11 cellular contexts compared by ENCODE assay signal in the genomic region with DNA sequence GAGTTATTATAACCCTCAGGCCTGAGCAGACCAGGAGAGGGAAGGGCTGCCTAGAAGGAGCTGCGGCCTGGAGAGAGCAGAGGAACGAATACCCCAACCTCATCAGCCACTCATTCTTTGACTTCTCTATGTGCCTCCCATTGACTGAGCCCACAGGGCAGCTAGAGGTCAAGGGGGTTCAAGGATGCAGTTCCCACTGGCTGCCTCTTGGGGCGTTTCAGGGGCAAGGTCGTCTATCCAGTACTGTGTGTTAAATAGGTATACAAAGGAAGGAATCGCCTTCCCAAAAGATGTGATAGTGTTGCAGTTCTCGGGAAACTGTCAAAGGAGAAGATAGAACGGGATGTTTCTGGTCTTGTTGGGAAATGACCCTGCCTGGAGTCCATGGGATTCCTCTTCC.
DNase-seq lines count a peak whose midpoint lies in the region; ATAC-seq and TF ChIP-seq lines count a peak whose summit lies in the region.
"Had no signal": no experiment of that assay in that cellular context is flagged by ENCODE, and none has a peak within 500 bp of the region (broad histone marks: within the 10 kb centered on the region; RNA-seq: fewer than 3 reads in every experiment).

No MANE protein-coding gene starts in this region.

- no peak overlapping the region for H3K9ac ChIP-seq in DND-41 (ENCODE audit: low read depth, low read length)

- DNase-seq in DND-41 = peak; percentile 12
- DNase-seq in SK-MEL-5 (ENCODE audit: low read depth, low spot score) = peak; percentile 34
- no peak for DNase-seq in SIG-M5 (lab: John Stamatoyannopoulos, UW)
- DNase-seq in aorta = no peak
- DNase-seq: activated effector memory CD4-positive, alpha-beta T cell treated with anti-CD3 and anti-CD28 coated beads, Interleukin-2, amount 50 U/mL, for 16 hours; central memory CD4-positive, alpha-beta T cell; NCI-H446 treated with DMSO at 0.1 percent for 48 hours had no signal

- no peaks in the 10 kb centered on the region for H3K36me3 ChIP-seq in DND-41 (ENCODE audit: insufficient read depth, low read length)
- H3K36me3 ChIP-seq in aorta (ENCODE audit: control insufficient read depth in 1 of 2, insufficient read depth in 2 of 2, low read length in 1 of 2) = no peaks in the 10 kb centered on the region

- H3K4me3 ChIP-seq in DND-41 (ENCODE audit: low read depth in 1 of 2, low read length in 2 of 2) (no peak overlapping the region), aorta (ENCODE audit: low read length in 2 of 2) (no peak overlapping the region)

- in situ Hi-C loops in SK-MEL-5 (cut with HindIII; ENCODE audit: low pct_unique_long_range_greater_than_20kb, low sequenced_read_pairs) = no loop called here

- H3K4me1 ChIP-seq in DND-41 (ENCODE audit: insufficient read depth, low read length) (no peaks in the 10 kb centered on the region), aorta (ENCODE audit: control insufficient read depth in 1 of 2, insufficient read depth in 2 of 2, low read length in 2 of 2) (no peaks in the 10 kb centered on the region)

- H3K9me3 ChIP-seq in DND-41 (ENCODE audit: insufficient read depth, low read length, severe bottlenecking) = no peaks in the 10 kb centered on the region
- no peaks in the 10 kb centered on the region for H3K9me3 ChIP-seq in aorta (ENCODE audit: control insufficient read depth, low read length)

- 63 to 68% methylated on average over 7 of the region's 7 CpGs for WGBS in aorta, 2 donors

- TF ChIP-seq CTCF in DND-41 (IDR thresholded peaks at IDR 0.05; ENCODE audit: borderline replicate concordance, extremely low read depth, low read length, poor library complexity, severe bottlenecking) = peak; percentile 56
- TF ChIP-seq CTCF in GM12874 (IDR thresholded peaks at IDR 0.05; ENCODE audit: insufficient read depth, low read depth, low read length) = peak; percentile 55; the same call in 1 of the 2 replicates

- no peak overlapping the region for H3K27ac ChIP-seq in DND-41 (ENCODE audit: low read length)
- peak overlapping the region; percentile 27 for H3K27ac ChIP-seq in layer of hippocampus (ENCODE audit: low read depth, low read length)
- H3K27ac ChIP-seq in aorta (ENCODE audit: low read depth in 1 of 2, low read length in 2 of 2) = no peak overlapping the region

- H3K79me2 ChIP-seq in DND-41 (ENCODE audit: insufficient read depth, low read length) = no peaks in the 10 kb centered on the region

- no peak overlapping the region for H2AFZ ChIP-seq in DND-41 (ENCODE audit: low read depth, low read length)

- ATAC-seq in DND-41 (ENCODE audit: insufficient read depth, low read depth) = peak; percentile 53; the same call in 1 of the 3 replicates
- no peak for ATAC-seq in GM18867 (IDR thresholded peaks at IDR 0.05; ENCODE audit: unreplicated experiment)
- ATAC-seq in aorta (ENCODE audit: low FRiP score) = no peak
- no peak for ATAC-seq in GM18858 (IDR thresholded peaks at IDR 0.05; ENCODE audit: unreplicated experiment)

- H3K27me3 ChIP-seq in DND-41 (ENCODE audit: insufficient read depth, low read length, poor library complexity) (peaks cover 1% of the 10 kb centered on the region), layer of hippocampus (ENCODE audit: control insufficient read depth, insufficient read depth, low read length) (no peaks in the 10 kb centered on the region), aorta (ENCODE audit: control insufficient read depth in 1 of 2, insufficient read depth in 2 of 2, low read length in 1 of 2) (no peaks in the 10 kb centered on the region)

- H3K4me2 ChIP-seq in DND-41 (ENCODE audit: insufficient read depth, low read length) = no peak overlapping the region

- H4K20me1 ChIP-seq in DND-41 (ENCODE audit: insufficient read depth, low read length) = no peaks in the 10 kb centered on the region

- intact Hi-C loops in aorta (cut with DNase I) = no loop called here

Comparison
In these comparisons a context has a peak if more than half of its experiments do, and no peak if none do; other contexts are left out.
1. DNase-seq: peak in DND-41 (single experiment) and SK-MEL-5 (single experiment); none in SIG-M5 (single experiment) and aorta (0 of 2).